Comparison of ENCODE assay signal across 1 cellular context in the genomic region with DNA sequence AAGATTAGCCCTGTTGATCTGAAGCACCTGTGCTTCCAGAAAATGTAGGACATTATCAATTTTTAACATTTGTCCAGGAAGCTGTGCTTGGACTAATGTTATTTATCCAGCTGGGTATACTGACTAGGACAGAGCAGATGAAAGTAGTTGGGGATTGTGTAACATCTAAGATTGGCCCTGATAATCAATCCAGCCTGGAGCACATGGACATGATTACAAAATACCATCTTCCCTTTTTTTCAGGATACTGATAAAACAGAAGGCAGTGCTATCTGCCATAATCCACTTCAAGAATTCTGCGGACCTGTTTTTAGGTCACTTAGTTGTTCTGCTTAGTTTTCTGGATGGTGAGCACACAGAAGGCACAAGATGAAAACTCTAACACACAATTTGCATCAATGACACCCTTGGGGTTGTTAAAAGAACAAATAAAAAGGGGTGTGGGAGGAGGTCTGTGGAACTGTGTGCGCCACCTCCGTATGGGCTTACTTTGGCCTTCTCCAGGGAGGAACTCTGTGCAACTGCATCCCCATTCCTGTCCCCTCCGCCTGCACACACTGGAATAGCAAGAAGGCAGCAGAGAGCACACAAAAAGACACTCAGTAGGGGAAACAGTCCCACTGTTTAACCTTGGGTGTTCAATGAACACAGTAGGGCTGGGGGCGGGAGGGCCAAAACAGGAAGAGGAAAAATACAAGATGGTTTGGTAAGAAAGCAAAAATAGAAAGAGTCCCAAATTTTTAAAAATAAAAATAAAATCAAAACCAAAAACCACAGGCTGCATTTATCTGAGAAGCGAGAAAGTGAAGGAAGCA.
A peak's percentile ranks its signal among the peaks of the same experiment; 100 is the strongest.
TF ChIP-seq lines count a peak whose summit lies in the region.

No MANE protein-coding gene starts in this region.

TF ChIP-seq in HepG2, 621 proteins besides CTCF, POLR2A, EP300 and RAD21 (continued from another document and continues in another):
- TF ChIP-seq, protein P1, sequence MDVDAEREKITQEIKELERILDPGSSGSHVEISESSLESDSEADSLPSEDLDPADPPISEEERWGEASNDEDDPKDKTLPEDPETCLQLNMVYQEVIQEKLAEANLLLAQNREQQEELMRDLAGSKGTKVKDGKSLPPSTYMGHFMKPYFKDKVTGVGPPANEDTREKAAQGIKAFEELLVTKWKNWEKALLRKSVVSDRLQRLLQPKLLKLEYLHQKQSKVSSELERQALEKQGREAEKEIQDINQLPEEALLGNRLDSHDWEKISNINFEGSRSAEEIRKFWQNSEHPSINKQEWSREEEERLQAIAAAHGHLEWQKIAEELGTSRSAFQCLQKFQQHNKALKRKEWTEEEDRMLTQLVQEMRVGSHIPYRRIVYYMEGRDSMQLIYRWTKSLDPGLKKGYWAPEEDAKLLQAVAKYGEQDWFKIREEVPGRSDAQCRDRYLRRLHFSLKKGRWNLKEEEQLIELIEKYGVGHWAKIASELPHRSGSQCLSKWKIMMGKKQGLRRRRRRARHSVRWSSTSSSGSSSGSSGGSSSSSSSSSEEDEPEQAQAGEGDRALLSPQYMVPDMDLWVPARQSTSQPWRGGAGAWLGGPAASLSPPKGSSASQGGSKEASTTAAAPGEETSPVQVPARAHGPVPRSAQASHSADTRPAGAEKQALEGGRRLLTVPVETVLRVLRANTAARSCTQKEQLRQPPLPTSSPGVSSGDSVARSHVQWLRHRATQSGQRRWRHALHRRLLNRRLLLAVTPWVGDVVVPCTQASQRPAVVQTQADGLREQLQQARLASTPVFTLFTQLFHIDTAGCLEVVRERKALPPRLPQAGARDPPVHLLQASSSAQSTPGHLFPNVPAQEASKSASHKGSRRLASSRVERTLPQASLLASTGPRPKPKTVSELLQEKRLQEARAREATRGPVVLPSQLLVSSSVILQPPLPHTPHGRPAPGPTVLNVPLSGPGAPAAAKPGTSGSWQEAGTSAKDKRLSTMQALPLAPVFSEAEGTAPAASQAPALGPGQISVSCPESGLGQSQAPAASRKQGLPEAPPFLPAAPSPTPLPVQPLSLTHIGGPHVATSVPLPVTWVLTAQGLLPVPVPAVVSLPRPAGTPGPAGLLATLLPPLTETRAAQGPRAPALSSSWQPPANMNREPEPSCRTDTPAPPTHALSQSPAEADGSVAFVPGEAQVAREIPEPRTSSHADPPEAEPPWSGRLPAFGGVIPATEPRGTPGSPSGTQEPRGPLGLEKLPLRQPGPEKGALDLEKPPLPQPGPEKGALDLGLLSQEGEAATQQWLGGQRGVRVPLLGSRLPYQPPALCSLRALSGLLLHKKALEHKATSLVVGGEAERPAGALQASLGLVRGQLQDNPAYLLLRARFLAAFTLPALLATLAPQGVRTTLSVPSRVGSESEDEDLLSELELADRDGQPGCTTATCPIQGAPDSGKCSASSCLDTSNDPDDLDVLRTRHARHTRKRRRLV (CRISPR knock-in tag; IDR thresholded peaks at IDR 0.05) = no peak; the same call in 1 of the 2 replicates
- TF ChIP-seq ZNF33A (CRISPR knock-in tag; IDR thresholded peaks at IDR 0.05; ENCODE audit: borderline replicate concordance) (no peak), ZNF225 (CRISPR knock-in tag; IDR thresholded peaks at IDR 0.05) (no peak), KDM4B (CRISPR knock-in tag; IDR thresholded peaks at IDR 0.05) (0 out of 2 replicates have a peak, but pooled peaks have one; percentile 54), TAF15 (IDR thresholded peaks at IDR 0.05; ENCODE audit: low read depth, low read length, poor library complexity, severe bottlenecking) (no peak), ZSCAN9 (CRISPR knock-in tag; IDR thresholded peaks at IDR 0.05; ENCODE audit: borderline replicate concordance) (peak; percentile 25; the same call in 1 of the 2 replicates), ARID5B (CRISPR knock-in tag; IDR thresholded peaks at IDR 0.05) (peak; percentile 96), TARDBP (CRISPR knock-in tag; IDR thresholded peaks at IDR 0.05) (peak; percentile 78), ZNF768 (CRISPR knock-in tag; IDR thresholded peaks at IDR 0.05) (no peak), ATF2 (CRISPR knock-in tag; IDR thresholded peaks at IDR 0.05) (peak; percentile 85), CC2D1A (CRISPR knock-in tag; IDR thresholded peaks at IDR 0.05) (no peak), GZF1 (CRISPR knock-in tag; IDR thresholded peaks at IDR 0.05) (0 out of 2 replicates have a peak, but pooled peaks have one; percentile 53), YY1 (IDR thresholded peaks at IDR 0.05; ENCODE audit: insufficient read depth, insufficient replicate concordance, low read depth, low read length) (no peak), CCAR2 (optimal IDR thresholded peaks at IDR 0.05; ENCODE audit: low read depth, low read length) (no peak), SP5 (CRISPR knock-in tag; IDR thresholded peaks at IDR 0.05; ENCODE audit: borderline replicate concordance, low read depth) (peak; percentile 58; the same call in 1 of the 2 replicates), ZNF570 (CRISPR knock-in tag; IDR thresholded peaks at IDR 0.05; ENCODE audit: borderline replicate concordance) (no peak), BHLHE40 (IDR thresholded peaks at IDR 0.05; ENCODE audit: low read length) (no peak), GABPA (IDR thresholded peaks at IDR 0.05; ENCODE audit: low read depth, low read length) (no peak), GABPA (CRISPR knock-in tag; IDR thresholded peaks at IDR 0.05; ENCODE audit: low read depth) (peak; percentile 49; the same call in 1 of the 2 replicates), HNRNPL (IDR thresholded peaks at IDR 0.05; ENCODE audit: low read depth, low read length) (no peak), KMT2B (CRISPR knock-in tag; IDR thresholded peaks at IDR 0.05) (no peak), PHB2 (IDR thresholded peaks at IDR 0.05; ENCODE audit: partially characterized antibody) (no peak), ZNF703 (CRISPR knock-in tag; IDR thresholded peaks at IDR 0.05; ENCODE audit: borderline replicate concordance) (no peak), MXD1 (CRISPR knock-in tag; IDR thresholded peaks at IDR 0.05) (no peak), ZBTB25 (CRISPR knock-in tag; IDR thresholded peaks at IDR 0.05) (peak; percentile 64), HMGA1 (CRISPR knock-in tag; conservative IDR thresholded peaks at IDR 0.05) (no peak), ZNF629 (CRISPR knock-in tag; conservative IDR thresholded peaks at IDR 0.05) (no peak), ZNF512B (CRISPR knock-in tag; IDR thresholded peaks at IDR 0.05; ENCODE audit: borderline replicate concordance) (no peak), SSRP1 (CRISPR knock-in tag; IDR thresholded peaks at IDR 0.05) (no peak), ZBTB8A (CRISPR knock-in tag; IDR thresholded peaks at IDR 0.05; ENCODE audit: borderline replicate concordance, low read depth) (no peak), RXRB (CRISPR knock-in tag; IDR thresholded peaks at IDR 0.05; ENCODE audit: borderline replicate concordance) (peak; percentile 86), PLRG1 (conservative IDR thresholded peaks at IDR 0.05) (no peak), ZNF737 (CRISPR knock-in tag; IDR thresholded peaks at IDR 0.05; ENCODE audit: borderline replicate concordance) (no peak; the same call in 1 of the 2 replicates), ZNF607 (CRISPR knock-in tag; IDR thresholded peaks at IDR 0.05; ENCODE audit: borderline replicate concordance) (no peak), ZNF746 (CRISPR knock-in tag; IDR thresholded peaks at IDR 0.05) (peak; percentile 40; the same call in 1 of the 2 replicates), ZNF773 (CRISPR knock-in tag; IDR thresholded peaks at IDR 0.05; ENCODE audit: borderline replicate concordance) (no peak), FOSL2 (CRISPR knock-in tag; IDR thresholded peaks at IDR 0.05) (peak; percentile 79), ZNF382 (CRISPR knock-in tag; IDR thresholded peaks at IDR 0.05; ENCODE audit: borderline replicate concordance) (no peak), ZNF160 (CRISPR knock-in tag; IDR thresholded peaks at IDR 0.05) (no peak), ZNF788 (CRISPR knock-in tag; IDR thresholded peaks at IDR 0.05; ENCODE audit: borderline replicate concordance) (peak; percentile 34; the same call in 1 of the 2 replicates)
- TF ChIP-seq, protein P2, sequence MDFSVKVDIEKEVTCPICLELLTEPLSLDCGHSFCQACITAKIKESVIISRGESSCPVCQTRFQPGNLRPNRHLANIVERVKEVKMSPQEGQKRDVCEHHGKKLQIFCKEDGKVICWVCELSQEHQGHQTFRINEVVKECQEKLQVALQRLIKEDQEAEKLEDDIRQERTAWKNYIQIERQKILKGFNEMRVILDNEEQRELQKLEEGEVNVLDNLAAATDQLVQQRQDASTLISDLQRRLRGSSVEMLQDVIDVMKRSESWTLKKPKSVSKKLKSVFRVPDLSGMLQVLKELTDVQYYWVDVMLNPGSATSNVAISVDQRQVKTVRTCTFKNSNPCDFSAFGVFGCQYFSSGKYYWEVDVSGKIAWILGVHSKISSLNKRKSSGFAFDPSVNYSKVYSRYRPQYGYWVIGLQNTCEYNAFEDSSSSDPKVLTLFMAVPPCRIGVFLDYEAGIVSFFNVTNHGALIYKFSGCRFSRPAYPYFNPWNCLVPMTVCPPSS (IDR thresholded peaks at IDR 0.05) = no peak
- TF ChIP-seq, protein P3, sequence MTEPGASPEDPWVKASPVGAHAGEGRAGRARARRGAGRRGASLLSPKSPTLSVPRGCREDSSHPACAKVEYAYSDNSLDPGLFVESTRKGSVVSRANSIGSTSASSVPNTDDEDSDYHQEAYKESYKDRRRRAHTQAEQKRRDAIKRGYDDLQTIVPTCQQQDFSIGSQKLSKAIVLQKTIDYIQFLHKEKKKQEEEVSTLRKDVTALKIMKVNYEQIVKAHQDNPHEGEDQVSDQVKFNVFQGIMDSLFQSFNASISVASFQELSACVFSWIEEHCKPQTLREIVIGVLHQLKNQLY (CRISPR knock-in tag; IDR thresholded peaks at IDR 0.05) = peak; percentile 95
- TF ChIP-seq, protein P4, sequence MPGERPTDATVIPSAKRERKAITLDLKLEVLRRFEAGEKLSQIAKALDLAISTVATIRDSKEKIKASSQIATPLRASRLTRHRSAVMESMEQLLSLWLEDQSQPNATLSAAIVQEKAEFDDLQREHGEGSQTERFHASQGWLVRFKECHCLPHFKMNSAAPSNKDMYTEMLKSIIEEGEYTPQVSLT (CRISPR knock-in tag; IDR thresholded peaks at IDR 0.05; ENCODE audit: borderline replicate concordance, low read depth) = 0 out of 2 replicates have a peak, but pooled peaks have one; percentile 55
